In the genomic region with DNA sequence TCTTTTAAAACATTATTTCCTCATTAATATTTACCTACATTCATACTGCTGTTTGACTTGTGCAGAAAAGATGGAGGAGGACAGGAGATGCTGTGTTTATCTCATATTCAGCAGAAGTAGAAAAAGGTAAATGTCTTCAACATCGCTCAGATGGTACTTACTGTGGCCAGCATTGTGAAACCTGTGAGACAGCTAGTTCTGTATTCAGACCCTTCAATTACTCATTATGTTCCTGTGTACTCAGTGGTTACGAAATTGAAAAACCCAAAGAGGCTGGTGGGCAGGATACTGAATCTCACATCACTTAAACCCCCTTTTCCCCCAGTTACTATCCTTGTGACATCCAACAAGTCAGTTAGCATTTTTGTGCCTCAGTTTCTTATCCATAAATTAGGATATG, we compare ENCODE assay signal across 8 cellular contexts.
DNase-seq lines count a peak whose midpoint lies in the region; ATAC-seq, FAIRE-seq and TF ChIP-seq lines count a peak whose summit lies in the region.

No MANE protein-coding gene starts in this region.

- no peak for TF ChIP-seq CTCF in thyroid gland (IDR thresholded peaks at IDR 0.05)

- no peak overlapping the region for H3K4me3 ChIP-seq in thyroid gland (replicated peaks in 1 of 3)

- ATAC-seq in GM18498 (IDR thresholded peaks at IDR 0.05; ENCODE audit: unreplicated experiment) (peak; percentile 98), GM21390 (IDR thresholded peaks at IDR 0.05; ENCODE audit: unreplicated experiment) (peak; percentile 97), HG03280 (IDR thresholded peaks at IDR 0.05; ENCODE audit: unreplicated experiment) (peak; percentile 97)

- POLR2A ChIA-PET in HEK293T (lab: Yijun Ruan, JAX) = no interaction called here

- no peaks in the 10 kb centered on the region for H3K36me3 ChIP-seq in thyroid gland

- no peaks in the 10 kb centered on the region for H3K9me3 ChIP-seq in thyroid gland

- no peak for FAIRE-seq in H54 (lab: Jason Lieb, UNC)

- intact Hi-C loops in thyroid gland (cut with DNase I) = no loop called here

- no peak overlapping the region for H3K27ac ChIP-seq in thyroid gland

- TF ChIP-seq POLR2A in H54 (IDR thresholded peaks at IDR 0.05; ENCODE audit: low read depth, low read length) = no peak
- no peak for TF ChIP-seq POLR2A in thyroid gland (IDR thresholded peaks at IDR 0.05)

- CTCF ChIA-PET in HEK293T (lab: Yijun Ruan, JAX) = no interaction called here

- DNase-seq in amniotic epithelial cell (ENCODE audit: low read depth) (peak; percentile 90), H54 (ENCODE audit: insufficient read length, low spot score) (no peak), thyroid gland (no peak), HEK293T (ENCODE audit: extremely low spot score) (no peak), HK-2 (ENCODE audit: unreplicated experiment) (no peak)

- H3K4me1 ChIP-seq in thyroid gland = no peaks in the 10 kb centered on the region

- H3K27me3 ChIP-seq in thyroid gland = no peaks in the 10 kb centered on the region

- WGBS in thyroid gland, 2 donors = 86 to 87% methylated on average over 2 of the region's 2 CpGs

TF ChIP-seq in HEK293T, 16 proteins besides CTCF, POLR2A, EP300 and RAD21:
- TF ChIP-seq HDGF (IDR thresholded peaks at IDR 0.05; ENCODE audit: borderline replicate concordance) = no peak
- no peak for TF ChIP-seq CTBP1 (IDR thresholded peaks at IDR 0.05; ENCODE audit: borderline replicate concordance)
- no peak for TF ChIP-seq FOXK2 (IDR thresholded peaks at IDR 0.05)
- TF ChIP-seq ZNF384 (IDR thresholded peaks at IDR 0.05) = no peak
- no peak for TF ChIP-seq ELF4 (IDR thresholded peaks at IDR 0.05)
- TF ChIP-seq SUZ12 (IDR thresholded peaks at IDR 0.05) = no peak
- no peak for TF ChIP-seq FOXM1 (IDR thresholded peaks at IDR 0.05; ENCODE audit: borderline replicate concordance)
- TF ChIP-seq FOXA1 (IDR thresholded peaks at IDR 0.05) = no peak
- no peak for TF ChIP-seq LEF1 (IDR thresholded peaks at IDR 0.05; ENCODE audit: borderline replicate concordance)
- no peak for TF ChIP-seq NFRKB (IDR thresholded peaks at IDR 0.05)
- TF ChIP-seq SP1 (IDR thresholded peaks at IDR 0.05) = no peak
- no peak for TF ChIP-seq TARDBP (IDR thresholded peaks at IDR 0.05)
- no peak for TF ChIP-seq L3MBTL2 (conservative IDR thresholded peaks at IDR 0.05)
- TF ChIP-seq, protein P1, sequence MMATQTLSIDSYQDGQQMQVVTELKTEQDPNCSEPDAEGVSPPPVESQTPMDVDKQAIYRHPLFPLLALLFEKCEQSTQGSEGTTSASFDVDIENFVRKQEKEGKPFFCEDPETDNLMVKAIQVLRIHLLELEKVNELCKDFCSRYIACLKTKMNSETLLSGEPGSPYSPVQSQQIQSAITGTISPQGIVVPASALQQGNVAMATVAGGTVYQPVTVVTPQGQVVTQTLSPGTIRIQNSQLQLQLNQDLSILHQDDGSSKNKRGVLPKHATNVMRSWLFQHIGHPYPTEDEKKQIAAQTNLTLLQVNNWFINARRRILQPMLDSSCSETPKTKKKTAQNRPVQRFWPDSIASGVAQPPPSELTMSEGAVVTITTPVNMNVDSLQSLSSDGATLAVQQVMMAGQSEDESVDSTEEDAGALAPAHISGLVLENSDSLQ (IDR thresholded peaks at IDR 0.05) = no peak
- no peak for TF ChIP-seq BHLHE40 (IDR thresholded peaks at IDR 0.05; ENCODE audit: borderline replicate concordance)
- no peak for TF ChIP-seq ARNT (IDR thresholded peaks at IDR 0.05)
TF ChIP-seq in HEK293T: peak in this region for 0.
